ENCODE assay signal across 29 cellular contexts in genomic region chr5:90638878-90639277, GRCh38.
"Had no signal": no experiment of that assay in that cellular context is flagged by ENCODE, and none has a peak within 500 bp of the region (broad histone marks: within the 10 kb centered on the region; RNA-seq: fewer than 3 reads in every experiment).

No MANE protein-coding gene starts in this region.

- H3K4me1 Mint-ChIP-seq: activated CD4-positive, alpha-beta T cell treated with anti-CD3 and anti-CD28 coated beads for 36 hours; naive thymus-derived CD4-positive, alpha-beta T cell; stimulated activated naive B cell treated with anti-CD40 and anti-IgM and Interleukin-4, amounts not matched to agents 10 μg/mL and 1 μg/mL and 100 μg/mL, for 72 hours had no signal

- H3K36me3 ChIP-seq: gastroesophageal sphincter, right atrium auricular region, stomach, thyroid gland, upper lobe of left lung, vagina had no signal

- H3K9me3 Mint-ChIP-seq: mesothelial cell of epicardium; naive thymus-derived CD4-positive, alpha-beta T cell; stimulated activated naive B cell treated with anti-CD40 and anti-IgM and Interleukin-4, amounts not matched to agents 10 μg/mL and 1 μg/mL and 100 μg/mL, for 72 hours had no signal

- H3K9ac ChIP-seq: parathyroid adenoma had no signal

- H3K4me2 ChIP-seq: hepatocyte, smooth muscle cell had no signal

- H3K4me1 ChIP-seq: gastroesophageal sphincter, parathyroid adenoma, psoas muscle, right atrium auricular region, upper lobe of left lung, vagina had no signal

- DNase-seq: activated CD4-positive, alpha-beta T cell treated with anti-CD3 and anti-CD28 coated beads for 36 hours; activated CD4-positive, alpha-beta T cell treated with anti-CD3 and anti-CD28 coated beads, Interleukin-2, amount 50 U/mL, for 48 hours; activated CD4-positive, CD25-positive, alpha-beta regulatory T cell; activated CD8-positive, alpha-beta memory T cell treated with anti-CD3 and anti-CD28 coated beads for 24 hours; activated effector memory CD4-positive, alpha-beta T cell treated with Interleukin-2 at 50 U/mL for 16 hours; activated naive CD4-positive, alpha-beta T cell treated with Interleukin-2 at 50 U/mL for 16 hours; anterior cingulate cortex; dermis blood vessel endothelial cell; effector CD4-positive, alpha-beta T cell; erythroblast; kidney; naive thymus-derived CD4-positive, alpha-beta T cell; nucleus accumbens; psoas muscle; stimulated activated CD4-positive, alpha-beta T cell treated with anti-CD3 and anti-CD28 coated beads, Interleukin-15, amount 100 ng/mL, for 24 hours; stimulated activated CD4-positive, alpha-beta T cell treated with anti-CD3 and anti-CD28 coated beads, Interleukin-2, amount 100 ng/mL, for 24 hours; stimulated activated naive B cell treated with anti-CD40 and anti-IgM and Interleukin-4, amounts not matched to agents 10 μg/mL and 1 μg/mL and 100 μg/mL, for 72 hours; stomach; thyroid gland; upper lobe of left lung had no signal

- H2AFZ ChIP-seq: hepatocyte, parathyroid adenoma had no signal

- H3K27ac Mint-ChIP-seq: activated CD4-positive, alpha-beta T cell treated with anti-CD3 and anti-CD28 coated beads for 36 hours; activated naive CD8-positive, alpha-beta T cell; mesothelial cell of epicardium; naive thymus-derived CD4-positive, alpha-beta T cell; stimulated activated naive B cell treated with anti-CD40 and anti-IgM and Interleukin-4, amounts not matched to agents 10 μg/mL and 1 μg/mL and 100 μg/mL, for 72 hours had no signal

- H3K79me2 ChIP-seq: hepatocyte, parathyroid adenoma had no signal

- H3K27ac ChIP-seq: gastroesophageal sphincter, hepatocyte, parathyroid adenoma, psoas muscle, right atrium auricular region, stomach, upper lobe of left lung, vagina had no signal

- H3K36me3 Mint-ChIP-seq: activated naive CD8-positive, alpha-beta T cell; mesothelial cell of epicardium; naive thymus-derived CD4-positive, alpha-beta T cell; stimulated activated naive B cell treated with anti-CD40 and anti-IgM and Interleukin-4, amounts not matched to agents 10 μg/mL and 1 μg/mL and 100 μg/mL, for 72 hours had no signal

- H3K4me3 Mint-ChIP-seq: activated CD4-positive, alpha-beta T cell treated with anti-CD3 and anti-CD28 coated beads for 36 hours; activated naive CD8-positive, alpha-beta T cell; mesothelial cell of epicardium; naive thymus-derived CD4-positive, alpha-beta T cell; neural crest cell; stimulated activated naive B cell treated with anti-CD40 and anti-IgM and Interleukin-4, amounts not matched to agents 10 μg/mL and 1 μg/mL and 100 μg/mL, for 72 hours had no signal

- H3K4me3 ChIP-seq: gastroesophageal sphincter, hepatocyte, psoas muscle, right atrium auricular region, smooth muscle cell, stomach, thyroid gland, upper lobe of left lung, vagina had no signal

- H3K27me3 ChIP-seq: gastroesophageal sphincter, hepatocyte, right atrium auricular region, stomach, thyroid gland, upper lobe of left lung, vagina had no signal
